In genomic region chr4:147617173-147617840, GRCh38 we compare ENCODE assay signal across 8 cellular contexts. TPM values are rescaled to one million over a fixed set of nuclear protein-coding genes. Genes with fewer than 3 reads are reported as not detected.
DNase-seq lines count a peak whose midpoint lies in the region; ATAC-seq and TF ChIP-seq lines count a peak whose summit lies in the region.

TSS of gene TMEM184C (plus strand) at chr4:147617397. CDS start at chr4:147617957, 560 bp downstream.

- peak; percentile 48 to 77 for TF ChIP-seq POLR2A in tibial nerve (IDR thresholded peaks at IDR 0.05)

- WGBS in tibial nerve, 2 donors = 0 to 1% methylated on average over 29 to 37 of the region's 37 CpGs

- peak; percentile 99 for ATAC-seq in HG02798 (IDR thresholded peaks at IDR 0.05; ENCODE audit: poor library complexity, unreplicated experiment)

- H2AFZ ChIP-seq in parathyroid adenoma = peak within 1 kb of the TSS; percentile 78

- DNase-seq in NCI-H1436 (lab: John Stamatoyannopoulos, UW) (peak; percentile 96), T follicular helper cell (ENCODE audit: low read depth) (peak; percentile 99), adipocyte (ENCODE audit: low read depth) (peak; percentile 98), cardiac muscle cell (ENCODE audit: low read depth in 1 of 2, low spot score in 1 of 2) (peak; percentile 97 to 98), tibial nerve (ENCODE audit: low spot score in 2 of 2) (peak; percentile 100)

- H3K27ac ChIP-seq in cardiac muscle cell (peak within 1 kb of the TSS; percentile 91), parathyroid adenoma (peak within 1 kb of the TSS; percentile 96), tibial nerve (peak within 1 kb of the TSS; percentile 69 to 90 (median 80))

- H3K4me1 ChIP-seq in adipocyte (ENCODE audit: control insufficient read depth, insufficient read depth, low read length) = peaks cover 35% of the 10 kb centered on the region
- peaks cover 14% of the 10 kb centered on the region for H3K4me1 ChIP-seq in cardiac muscle cell (ENCODE audit: low read depth)
- no peaks in the 10 kb centered on the region for H3K4me1 ChIP-seq in parathyroid adenoma
- peaks cover 0 to 53% (median 13%) of the 10 kb centered on the region in 4 donors for H3K4me1 ChIP-seq in tibial nerve

- peak within 1 kb of the TSS; percentile 89 for H3K9ac ChIP-seq in adipocyte (ENCODE audit: low read length)
- H3K9ac ChIP-seq in parathyroid adenoma = peak within 1 kb of the TSS; percentile 67

- TF ChIP-seq EP300 in tibial nerve (IDR thresholded peaks at IDR 0.05) = peak; percentile 88 to 93

- H3K27me3 ChIP-seq in adipocyte (replicated peaks; ENCODE audit: control insufficient read depth, insufficient read depth, low read length) = no peaks in the 10 kb centered on the region
- H3K27me3 ChIP-seq in cardiac muscle cell = no peaks in the 10 kb centered on the region
- H3K27me3 ChIP-seq in parathyroid adenoma (ENCODE audit: control insufficient read depth, insufficient read depth, low read length) = no peaks in the 10 kb centered on the region
- H3K27me3 ChIP-seq in tibial nerve = no peaks in the 10 kb centered on the region

- H3K9me3 ChIP-seq in adipocyte (ENCODE audit: control insufficient read depth, low read length) = no peaks in the 10 kb centered on the region
- H3K9me3 ChIP-seq in cardiac muscle cell (ENCODE audit: low read depth) = no peaks in the 10 kb centered on the region
- H3K9me3 ChIP-seq in parathyroid adenoma (ENCODE audit: control insufficient read depth, low read length) = no peaks in the 10 kb centered on the region
- H3K9me3 ChIP-seq in tibial nerve = no peaks in the 10 kb centered on the region

- peaks cover 14% of the 10 kb centered on the region for H3K79me2 ChIP-seq in parathyroid adenoma

- no peaks in the 10 kb centered on the region for H3K36me3 ChIP-seq in adipocyte (ENCODE audit: control insufficient read depth, insufficient read depth, low read length, severe bottlenecking)
- H3K36me3 ChIP-seq in cardiac muscle cell = peaks cover 5% of the 10 kb centered on the region
- no peaks in the 10 kb centered on the region for H3K36me3 ChIP-seq in parathyroid adenoma (ENCODE audit: control insufficient read depth, insufficient read depth, low read length)
- peaks cover 0 to 7% (median 0%) of the 10 kb centered on the region in 3 donors for H3K36me3 ChIP-seq in tibial nerve

- H3K4me2 ChIP-seq in parathyroid adenoma (ENCODE audit: low read length) = peak within 1 kb of the TSS; percentile 92

- TF ChIP-seq CTCF in GM12875 (IDR thresholded peaks at IDR 0.05; ENCODE audit: borderline replicate concordance, insufficient read depth, low read depth, low read length) (no peak), cardiac muscle cell (IDR thresholded peaks at IDR 0.05; ENCODE audit: low read depth, low read length) (no peak), parathyroid adenoma (IDR thresholded peaks at IDR 0.05) (no peak), tibial nerve (IDR thresholded peaks at IDR 0.05) (peak in 2 of 5 experiments; percentile 42 to 51)

- peak within 1 kb of the TSS; percentile 80 for H3K4me3 ChIP-seq in GM12875 (ENCODE audit: low read depth, low read length)
- H3K4me3 ChIP-seq in adipocyte (ENCODE audit: low read length) = peak within 1 kb of the TSS; percentile 92
- H3K4me3 ChIP-seq in cardiac muscle cell = peak within 1 kb of the TSS; percentile 72
- peak within 1 kb of the TSS; percentile 97 for H3K4me3 ChIP-seq in parathyroid adenoma (ENCODE audit: low read depth, low read length)
- peak within 1 kb of the TSS; percentile 54 to 81 (median 70) for H3K4me3 ChIP-seq in tibial nerve

RNA-seq across cellular contexts. Expression of gene TMEM184C, which starts in this region (rescaled TPM):
- total RNA-seq in cardiac muscle cell (27.3 and 32.3 TPM in 2 replicates), tibial nerve (10 to 100 TPM; 22.2 to 33.2 (median 24.4) TPM)
- polyA plus RNA-seq in cardiac muscle cell = 30.7 and 37.8 TPM in 2 replicates

Comparison
In these comparisons a context has a peak if more than half of its experiments do, and no peak if none do; other contexts are left out.
1. Peak in every context shown above with its lines: DNase-seq, ATAC-seq, H3K4me3 ChIP-seq and H3K27ac ChIP-seq.